In the genomic region with DNA sequence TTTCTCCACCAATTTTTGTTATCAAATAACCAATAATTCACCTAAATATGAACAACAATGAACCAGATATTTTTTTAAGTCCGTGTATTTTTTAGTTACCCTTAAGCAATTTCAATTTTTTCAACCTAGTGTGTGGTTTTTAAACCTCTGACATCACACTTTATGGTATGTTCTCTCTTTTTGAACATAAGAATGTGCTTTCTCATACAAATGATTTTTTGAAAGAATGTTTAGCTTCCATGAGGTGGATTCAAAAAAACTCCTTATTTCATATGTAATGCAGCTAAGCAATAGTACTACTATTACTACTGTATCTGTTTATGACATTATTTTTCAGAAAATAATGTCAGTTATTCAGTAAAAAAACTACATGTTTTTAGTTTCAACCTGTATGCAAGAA, we compare ENCODE assay signal across 22 cellular contexts. TPM values are rescaled to one million over a fixed set of nuclear protein-coding genes. Genes with fewer than 3 reads are reported as not detected.
DNase-seq lines count a peak whose midpoint lies in the region; ATAC-seq and TF ChIP-seq lines count a peak whose summit lies in the region.
"Had no signal": no experiment of that assay in that cellular context is flagged by ENCODE, and none has a peak within 500 bp of the region (broad histone marks: within the 10 kb centered on the region; RNA-seq: fewer than 3 reads in every experiment).

No MANE protein-coding gene starts in this region.

- no peaks in the 10 kb centered on the region for H3K36me3 ChIP-seq in smooth muscle cell (ENCODE audit: low read depth)
- H3K36me3 ChIP-seq: BE2C; BLaER1 treated with 17β-estradiol and CSF1 and Interleukin-3, amounts not matched to agents 10 nM and 100 nM had no signal

- no peaks in the 10 kb centered on the region for H3K9me3 ChIP-seq in smooth muscle cell (replicated peaks; ENCODE audit: low read depth)
- H3K9me3 ChIP-seq: A549; BE2C; BLaER1 treated with 17β-estradiol and CSF1 and Interleukin-3, amounts not matched to agents 10 nM and 100 nM had no signal

- H2AFZ ChIP-seq in smooth muscle cell (ENCODE audit: low read depth) = no peak overlapping the region
- H2AFZ ChIP-seq: GM23338 had no signal

- H3K4me2 ChIP-seq in smooth muscle cell = peak overlapping the region; percentile 50
- H3K4me2 ChIP-seq: A549; BLaER1 treated with 17β-estradiol and CSF1 and Interleukin-3, amounts not matched to agents 10 nM and 100 nM; GM23338 had no signal

- ATAC-seq in HG03469 (IDR thresholded peaks at IDR 0.05; ENCODE audit: unreplicated experiment) (no peak), GM21737 (IDR thresholded peaks at IDR 0.05; ENCODE audit: unreplicated experiment) (no peak)
- ATAC-seq: A549, GM23338, HCT116 had no signal

- no peak overlapping the region for H3K4me3 ChIP-seq in choroid plexus epithelial cell (ENCODE audit: low read depth, low read length)
- no peak overlapping the region for H3K4me3 ChIP-seq in smooth muscle cell
- H3K4me3 ChIP-seq: A549; BLaER1 treated with 17β-estradiol and CSF1 and Interleukin-3, amounts not matched to agents 10 nM and 100 nM; GM23338 had no signal

- H3K27ac ChIP-seq in smooth muscle cell (ENCODE audit: low read depth) = peak overlapping the region; percentile 60
- H3K27ac ChIP-seq: A549; BLaER1 treated with 17β-estradiol and CSF1 and Interleukin-3, amounts not matched to agents 10 nM and 100 nM had no signal

- no peaks in the 10 kb centered on the region for H3K4me1 ChIP-seq in smooth muscle cell (ENCODE audit: low read depth)
- H3K4me1 ChIP-seq: A549; BE2C; BLaER1 treated with 17β-estradiol and CSF1 and Interleukin-3, amounts not matched to agents 10 nM and 100 nM had no signal

- no peaks in the 10 kb centered on the region for H3K79me2 ChIP-seq in smooth muscle cell (ENCODE audit: low read depth)

- in situ Hi-C loops in G401 (cut with HindIII; ENCODE audit: low sequenced_read_pairs) = no loop called here

- no peaks in the 10 kb centered on the region for H4K20me1 ChIP-seq in smooth muscle cell (ENCODE audit: low read depth)
- H4K20me1 ChIP-seq: BLaER1 treated with 17β-estradiol and CSF1 and Interleukin-3, amounts not matched to agents 10 nM and 100 nM had no signal

- H3F3A ChIP-seq in smooth muscle cell (ENCODE audit: low read depth) = no peaks in the 10 kb centered on the region

- H3K27me3 ChIP-seq in smooth muscle cell (ENCODE audit: low read depth) = no peaks in the 10 kb centered on the region
- H3K27me3 ChIP-seq: BE2C; BLaER1 treated with 17β-estradiol and CSF1 and Interleukin-3, amounts not matched to agents 10 nM and 100 nM had no signal

- no peak overlapping the region for H3K9ac ChIP-seq in smooth muscle cell (ENCODE audit: low read depth)
- H3K9ac ChIP-seq: BLaER1 treated with 17β-estradiol and CSF1 and Interleukin-3, amounts not matched to agents 10 nM and 100 nM had no signal

- WGBS in smooth muscle cell (ENCODE audit: low lambda C conversion rate) = 49% methylated on average over 1 of the region's 1 CpG

- TF ChIP-seq CTCF in choroid plexus epithelial cell (conservative IDR thresholded peaks at IDR 0.05; ENCODE audit: low read depth, low read length) = no peak
- no peak for TF ChIP-seq CTCF in smooth muscle cell (IDR thresholded peaks at IDR 0.05; ENCODE audit: borderline replicate concordance, insufficient read depth, poor library complexity, severe bottlenecking)

- DNase-seq in amniotic epithelial cell (ENCODE audit: low read depth) (peak; percentile 2), astrocyte of the hippocampus (ENCODE audit: low read depth, low spot score) (peak; percentile 53), choroid plexus epithelial cell (ENCODE audit: low read depth) (peak; percentile 23), smooth muscle cell (lab: John Stamatoyannopoulos, UW; ENCODE audit: unreplicated experiment) (no peak), G401 (ENCODE audit: low spot score) (no peak)
- DNase-seq: 8988T; ACHN; AML-193; BE2C; Calu3; CD4-positive, alpha-beta memory T cell; COR-L47; DMS53; DMS79 treated with DMSO at 0.1 percent for 48 hours; H9 had no signal

RNA-seq across cellular contexts. Expression of gene MEI4, which starts 19.4 kb away (rescaled TPM):
- 0.09 and 0.27 TPM in 2 replicates for total RNA-seq in smooth muscle cell
- not detected in 2 replicates for polyA plus RNA-seq in smooth muscle cell
- 0.44 and 0.49 TPM in 2 replicates for total RNA-seq in G401 (2014; rRNA removed; shearing (Covaris generic))
- total RNA-seq: CD4-positive, alpha-beta memory T cell had no signal
- polyA plus RNA-seq: A549; CD14-positive monocyte; CD4-positive, alpha-beta memory T cell had no signal

Comparison
In these comparisons a context has a peak if more than half of its experiments do, and no peak if none do; other contexts are left out.
1. DNase-seq: peak in amniotic epithelial cell (single experiment), astrocyte of the hippocampus (single experiment) and choroid plexus epithelial cell (single experiment); none in smooth muscle cell (single experiment) and G401 (single experiment).